ENCODE assay signal across 9 cellular contexts in the genomic region with DNA sequence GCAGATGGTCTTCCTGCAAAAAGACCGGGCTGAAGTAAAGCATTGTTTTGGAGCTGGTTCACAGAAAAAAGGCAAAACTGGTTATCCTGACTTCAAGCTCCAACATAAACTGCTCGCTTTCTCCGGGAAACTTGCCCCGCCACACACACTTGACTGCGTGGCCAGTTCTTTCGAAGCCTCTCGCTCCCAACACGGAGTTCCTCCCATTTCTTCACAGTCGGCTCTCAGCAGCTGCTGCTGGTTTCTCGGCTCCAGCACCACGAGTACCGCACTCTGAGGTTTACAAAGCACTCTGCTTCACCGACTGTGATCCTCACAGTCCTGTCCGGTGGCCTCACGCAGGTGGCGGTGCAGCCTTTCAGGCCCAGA. TPM values are rescaled to one million over a fixed set of nuclear protein-coding genes. Genes with fewer than 3 reads are reported as not detected.
DNase-seq lines count a peak whose midpoint lies in the region; ATAC-seq and TF ChIP-seq lines count a peak whose summit lies in the region.
"Had no signal": no experiment of that assay in that cellular context is flagged by ENCODE, and none has a peak within 500 bp of the region (broad histone marks: within the 10 kb centered on the region; RNA-seq: fewer than 3 reads in every experiment).

No MANE protein-coding gene starts in this region.

- peak overlapping the region; percentile 90 for H3K4me3 ChIP-seq in iPS-11a (ENCODE audit: low read depth, low read length)

- no peaks in the 10 kb centered on the region for H3K27me3 Mint-ChIP-seq in activated naive CD8-positive, alpha-beta T cell treated with anti-CD3 and anti-CD28 coated beads for 36 hours
- H3K27me3 Mint-ChIP-seq in stimulated activated naive CD8-positive, alpha-beta T cell treated with anti-CD3 and anti-CD28 coated beads, Interleukin-15, amount 100 ng/mL, for 72 hours, result no peaks in the 10 kb centered on the region

- peak overlapping the region; percentile 90 for H3K4me3 Mint-ChIP-seq in activated naive CD8-positive, alpha-beta T cell treated with anti-CD3 and anti-CD28 coated beads for 36 hours
- peak overlapping the region; percentile 93 to 99 for H3K4me3 Mint-ChIP-seq in stimulated activated naive CD8-positive, alpha-beta T cell treated with anti-CD3 and anti-CD28 coated beads, Interleukin-15, amount 100 ng/mL, for 72 hours

- peak; percentile 34 for ATAC-seq in HG02642 (IDR thresholded peaks at IDR 0.05; ENCODE audit: poor library complexity, unreplicated experiment)
- ATAC-seq in stimulated activated naive CD8-positive, alpha-beta T cell treated with anti-CD3 and anti-CD28 coated beads, Interleukin-15, amount 100 ng/mL, for 72 hours, result no peak
- ATAC-seq in HG03139 (IDR thresholded peaks at IDR 0.05; ENCODE audit: unreplicated experiment), result no peak
- ATAC-seq in HG02678 (IDR thresholded peaks at IDR 0.05; ENCODE audit: unreplicated experiment), result no peak

- no peak for DNase-seq in activated naive CD8-positive, alpha-beta T cell treated with anti-CD3 and anti-CD28 coated beads for 36 hours
- no peak for DNase-seq in stimulated activated naive CD8-positive, alpha-beta T cell treated with anti-CD3 and anti-CD28 coated beads, Interleukin-15, amount 100 ng/mL, for 72 hours
- DNase-seq in KBM-7, result no peak

- peaks cover 18% of the 10 kb centered on the region for H3K4me1 Mint-ChIP-seq in activated naive CD8-positive, alpha-beta T cell treated with anti-CD3 and anti-CD28 coated beads for 36 hours
- peaks cover 20% of the 10 kb centered on the region for H3K4me1 Mint-ChIP-seq in stimulated activated naive CD8-positive, alpha-beta T cell treated with anti-CD3 and anti-CD28 coated beads, Interleukin-15, amount 100 ng/mL, for 72 hours

- peaks cover 34% of the 10 kb centered on the region for H3K36me3 Mint-ChIP-seq in activated naive CD8-positive, alpha-beta T cell treated with anti-CD3 and anti-CD28 coated beads for 36 hours

- H3K27ac ChIP-seq in C4-2B, result peak overlapping the region; percentile 94

- no peaks in the 10 kb centered on the region for H3K9me3 Mint-ChIP-seq in activated naive CD8-positive, alpha-beta T cell treated with anti-CD3 and anti-CD28 coated beads for 36 hours
- no peaks in the 10 kb centered on the region for H3K9me3 Mint-ChIP-seq in stimulated activated naive CD8-positive, alpha-beta T cell treated with anti-CD3 and anti-CD28 coated beads, Interleukin-15, amount 100 ng/mL, for 72 hours

- in situ Hi-C loops in KBM-7 (cut with MboI; ENCODE audit: low pct_unique_long_range_greater_than_20kb, low sequenced_read_pairs), result no loop called here

- no peak for TF ChIP-seq CTCF in C4-2B (conservative IDR thresholded peaks at IDR 0.05)

- H3K27ac Mint-ChIP-seq in activated naive CD8-positive, alpha-beta T cell treated with anti-CD3 and anti-CD28 coated beads for 36 hours, result peak overlapping the region; percentile 95
- H3K27ac Mint-ChIP-seq in stimulated activated naive CD8-positive, alpha-beta T cell treated with anti-CD3 and anti-CD28 coated beads, Interleukin-15, amount 100 ng/mL, for 72 hours, result peak overlapping the region; percentile 98 to 99

RNA-seq across cellular contexts. Expression of a gene that starts 0.2 kb away (rescaled TPM):
- total RNA-seq in activated naive CD8-positive, alpha-beta T cell treated with anti-CD3 and anti-CD28 coated beads for 36 hours, result 100 to 1,000 TPM; 151 to 163 TPM

RNA-seq across cellular contexts. Expression of a gene that starts 32.6 kb away (rescaled TPM):
- 100 to 1,000 TPM; 107 to 111 TPM for total RNA-seq in activated naive CD8-positive, alpha-beta T cell treated with anti-CD3 and anti-CD28 coated beads for 36 hours

RNA-seq across cellular contexts. Expression of a gene that starts 55.4 kb away (rescaled TPM):
- not detected for total RNA-seq in activated naive CD8-positive, alpha-beta T cell treated with anti-CD3 and anti-CD28 coated beads for 36 hours
- total RNA-seq: M059J had no signal

RNA-seq across cellular contexts. Expression of a gene that starts 55.9 kb away (rescaled TPM):
- total RNA-seq in activated naive CD8-positive, alpha-beta T cell treated with anti-CD3 and anti-CD28 coated beads for 36 hours, result 10 to 100 TPM; 71.4 to 72.5 TPM
